Comparison of ENCODE assay signal across 11 cellular contexts in genomic region chr14:34030864-34031263, GRCh38.
DNase-seq lines count a peak whose midpoint lies in the region; TF ChIP-seq lines count a peak whose summit lies in the region.
"Had no signal": no experiment of that assay in that cellular context is flagged by ENCODE, and none has a peak within 500 bp of the region (broad histone marks: within the 10 kb centered on the region; RNA-seq: fewer than 3 reads in every experiment).

No MANE protein-coding gene starts in this region.

- H3K9ac ChIP-seq in smooth muscle cell (ENCODE audit: low read depth) = no peak overlapping the region

- intact Hi-C loops in spleen (cut with DNase I; ENCODE audit: low total_unique reads) = no loop called here

- H3F3A ChIP-seq in smooth muscle cell (ENCODE audit: low read depth) = no peaks in the 10 kb centered on the region

- H3K27ac ChIP-seq in smooth muscle cell (ENCODE audit: low read depth) (no peak overlapping the region), spleen (no peak overlapping the region)

- H3K4me2 ChIP-seq in smooth muscle cell = peak overlapping the region; percentile 52

- H3K27me3 ChIP-seq in MG63 = no peaks in the 10 kb centered on the region
- H3K27me3 ChIP-seq in smooth muscle cell (ENCODE audit: low read depth) = no peaks in the 10 kb centered on the region
- H3K27me3 ChIP-seq in spleen (replicated peaks in 1 of 7) = no peaks in the 10 kb centered on the region

- peaks cover 9% of the 10 kb centered on the region for H3K4me1 ChIP-seq in smooth muscle cell (ENCODE audit: low read depth)
- no peaks in the 10 kb centered on the region for H3K4me1 ChIP-seq in spleen

- DNase-seq in MG63 (peak; percentile 71), cardiac fibroblast (ENCODE audit: low read depth in 2 of 2) (peak; percentile 71 to 91), inferior parietal cortex (ENCODE audit: extremely low spot score) (peak; percentile 42), smooth muscle cell (lab: John Stamatoyannopoulos, UW; ENCODE audit: unreplicated experiment) (no peak), spleen (no peak), GM20000 (ENCODE audit: low spot score) (no peak), SKM-1 (lab: John Stamatoyannopoulos, UW; ENCODE audit: unreplicated experiment) (no peak), AG08396 (ENCODE audit: low spot score) (no peak)
- DNase-seq: activated CD4-positive, alpha-beta T cell treated with anti-CD3 and anti-CD28 coated beads, Interleukin-2, amount 50 U/mL, for 48 hours; activated naive CD8-positive, alpha-beta T cell treated with anti-CD3 and anti-CD28 coated beads for 36 hours; kidney glomerular epithelial cell had no signal

- H3K36me3 ChIP-seq in MG63 (no peaks in the 10 kb centered on the region), smooth muscle cell (ENCODE audit: low read depth) (no peaks in the 10 kb centered on the region), spleen (no peaks in the 10 kb centered on the region)

- H3K4me3 ChIP-seq in MG63 = no peak overlapping the region
- no peak overlapping the region for H3K4me3 ChIP-seq in cardiac fibroblast (replicated peaks in 1 of 2; ENCODE audit: low read depth in 2 of 2, low read length in 2 of 2)
- H3K4me3 ChIP-seq in smooth muscle cell = no peak overlapping the region
- no peak overlapping the region for H3K4me3 ChIP-seq in spleen

- 35% methylated on average over 1 of the region's 1 CpG for WGBS in smooth muscle cell (ENCODE audit: low lambda C conversion rate)
- 42 to 87% (median 76%) methylated on average over 1 of the region's 1 CpG for WGBS in spleen, 5 donors

- no peak for TF ChIP-seq POLR2A in spleen (IDR thresholded peaks at IDR 0.05)

- H3K9me3 ChIP-seq in MG63 (no peaks in the 10 kb centered on the region), smooth muscle cell (replicated peaks; ENCODE audit: low read depth) (no peaks in the 10 kb centered on the region), spleen (no peaks in the 10 kb centered on the region)

- H3K79me2 ChIP-seq in smooth muscle cell (ENCODE audit: low read depth) = no peaks in the 10 kb centered on the region

- TF ChIP-seq CTCF in cardiac fibroblast (IDR thresholded peaks at IDR 0.05; ENCODE audit: low read depth, low read length) = no peak
- TF ChIP-seq CTCF in smooth muscle cell (IDR thresholded peaks at IDR 0.05; ENCODE audit: borderline replicate concordance, insufficient read depth, poor library complexity, severe bottlenecking) = no peak
- TF ChIP-seq CTCF in spleen (IDR thresholded peaks at IDR 0.05 in 8 of 11, conservative IDR thresholded peaks at IDR 0.05 in 3 of 11) = no peak
- TF ChIP-seq CTCF in GM20000 (IDR thresholded peaks at IDR 0.05; ENCODE audit: extremely low read depth, missing control alignments) = no peak

- H4K20me1 ChIP-seq in smooth muscle cell (ENCODE audit: low read depth) = no peaks in the 10 kb centered on the region

- no peak overlapping the region for H2AFZ ChIP-seq in smooth muscle cell (ENCODE audit: low read depth)

Comparison
In these comparisons a context has a peak if more than half of its experiments do, and no peak if none do; other contexts are left out.
1. DNase-seq: peak in MG63 (single experiment), cardiac fibroblast (2 of 2) and inferior parietal cortex (single experiment); none in smooth muscle cell (single experiment), spleen (single experiment), GM20000 (single experiment), SKM-1 (single experiment) and AG08396 (single experiment).